Comparison of ENCODE assay signal across 8 cellular contexts in genomic region chr2:86337235-86338099, GRCh38. TPM values are rescaled to one million over a fixed set of nuclear protein-coding genes. Genes with fewer than 3 reads are reported as not detected.
A peak's percentile ranks its signal among the peaks of the same experiment; 100 is the strongest.
DNase-seq lines count a peak whose midpoint lies in the region; ATAC-seq, FAIRE-seq and TF ChIP-seq lines count a peak whose summit lies in the region.

Gene REEP1, minus strand, starts transcription at chr2:86337626. Its CDS starts 116 bp downstream, at chr2:86337510.

- peak within 1 kb of the TSS; percentile 77 for H3K4me2 ChIP-seq in keratinocyte (ENCODE audit: control insufficient read depth, extremely low read depth, insufficient read depth, low read depth, low read length)

- dilution Hi-C loops in keratinocyte (cut with MboI; ENCODE audit: extremely low pct_ligation_motif_present, low sequenced_read_pairs): no loop called here

- no peaks in the 10 kb centered on the region for H3K79me2 ChIP-seq in keratinocyte (ENCODE audit: control insufficient read depth, insufficient read depth, low read length)

- no TSS peak for BruUV-seq in MCF 10A (replicated peaks; lab: Mats Ljungman, UMichigan)

- POLR2A ChIA-PET in MCF 10A (lab: Yijun Ruan, JAX): interaction anchor here (1.0 to 1.3 kb wide), 2 partner anchors 27 to 117 kb away, joined by 3 to 4 read pairs; no protein-coding TSS in a partner anchor

- peak within 1 kb of the TSS; percentile 67 for H3K4me3 Mint-ChIP-seq in MCF 10A (ENCODE audit: unreplicated experiment)

- peaks cover 11% of the 10 kb centered on the region for H3K4me1 Mint-ChIP-seq in MCF 10A (ENCODE audit: insufficient read depth, unreplicated experiment)

- H3K9me3 Mint-ChIP-seq in MCF 10A (ENCODE audit: unreplicated experiment): no peaks in the 10 kb centered on the region

- no peaks in the 10 kb centered on the region for H4K20me1 ChIP-seq in keratinocyte (ENCODE audit: control insufficient read depth, extremely low read depth, insufficient read depth, low read length)

- no peak for FAIRE-seq in keratinocyte (lab: Jason Lieb, UNC)

- H3K9me1 ChIP-seq in keratinocyte (ENCODE audit: control insufficient read depth, extremely low read depth, insufficient read depth, low read length): no peaks in the 10 kb centered on the region

- peaks cover 9% of the 10 kb centered on the region for H3K4me1 ChIP-seq in keratinocyte (ENCODE audit: control insufficient read depth, extremely low read depth, insufficient read depth, low read length)

- no peak within 1 kb of the TSS for H3K27ac Mint-ChIP-seq in MCF 10A (ENCODE audit: low read depth, unreplicated experiment)

- CTCF ChIA-PET in MCF 10A (lab: Yijun Ruan, JAX): interaction anchor here (1.0 to 2.2 kb wide), 2 partner anchors 31 to 117 kb away, joined by 5 to 6 read pairs; no protein-coding TSS in a partner anchor

- no peak for DNase-seq in activated CD4-positive, CD25-positive, alpha-beta regulatory T cell (lab: John Stamatoyannopoulos, UW)
- DNase-seq in NCI-H526 treated with DMSO at 0.1 percent for 48 hours (lab: John Stamatoyannopoulos, UW) (peak; percentile 43), MCF 10A (ENCODE audit: unreplicated experiment) (no peak), keratinocyte (ENCODE audit: low read depth, low spot score) (no peak), NAMALWA (ENCODE audit: low spot score) (no peak)
- DNase-seq in stimulated activated CD4-positive, alpha-beta T cell treated with anti-CD3 and anti-CD28 coated beads, Interleukin-2, amount 100 ng/mL, for 48 hours: peak; percentile 11 to 20

- H3K9ac ChIP-seq in keratinocyte (ENCODE audit: control insufficient read depth, extremely low read depth, insufficient read depth, low read length): no peak within 1 kb of the TSS

- H3K9me3 ChIP-seq in keratinocyte (ENCODE audit: control insufficient read depth, low read depth, low read length): no peaks in the 10 kb centered on the region

- H2AFZ ChIP-seq in keratinocyte (ENCODE audit: control insufficient read depth, low read length): no peak within 1 kb of the TSS

- peak; percentile 36 to 53 for ATAC-seq in activated CD4-positive, CD25-positive, alpha-beta regulatory T cell treated with anti-CD3 and anti-CD28 coated beads, Interleukin-2, amount 50 U/mL, for 24 hours
- no peak for ATAC-seq in HG02870 (IDR thresholded peaks at IDR 0.05; ENCODE audit: unreplicated experiment)

- peak within 1 kb of the TSS; percentile 34 to 51 (median 48) for H3K4me3 ChIP-seq in keratinocyte (ENCODE audit: control insufficient read depth in 2 of 3, extremely low read depth in 1 of 3, insufficient read depth in 2 of 3, low read depth in 1 of 3, low read length in 3 of 3)

- intact Hi-C loops in MCF 10A (cut with micrococcal nuclease): no loop called here

- no peak within 1 kb of the TSS for H3K27ac ChIP-seq in keratinocyte (ENCODE audit: control insufficient read depth, insufficient read depth, low read length)

- H3K36me3 ChIP-seq in keratinocyte (ENCODE audit: control insufficient read depth in 2 of 2, extremely low read depth in 1 of 2, insufficient read depth in 2 of 2, low read length in 2 of 2): no peaks in the 10 kb centered on the region

- peaks cover 71% of the 10 kb centered on the region for H3K27me3 Mint-ChIP-seq in MCF 10A (ENCODE audit: insufficient read depth, unreplicated experiment)

- no peaks in the 10 kb centered on the region for H3K36me3 Mint-ChIP-seq in MCF 10A (ENCODE audit: insufficient read depth, unreplicated experiment)

- peaks cover 62% of the 10 kb centered on the region for H3K27me3 ChIP-seq in keratinocyte (ENCODE audit: control insufficient read depth, extremely low read depth, insufficient read depth, low read length)

- TF ChIP-seq CTCF in MCF 10A (IDR thresholded peaks at IDR 0.05; ENCODE audit: unreplicated experiment): no peak
- no peak for TF ChIP-seq CTCF in keratinocyte (optimal IDR thresholded peaks at IDR 0.05 in 1 of 3, IDR thresholded peaks at IDR 0.05 in 1 of 3, conservative IDR thresholded peaks at IDR 0.05 in 1 of 3; ENCODE audit: extremely low read depth in 1 of 3, insufficient read depth in 2 of 3, low read length in 3 of 3)

RNA-seq across cellular contexts. Expression of gene REEP1, which starts in this region (rescaled TPM):
- total RNA-seq in MCF 10A (2022): 0.32 TPM in 1 of 2 replicates, not detected in the other
- 0.14 to 0.72 TPM (median 0.30 TPM) in 3 replicates for polyA plus RNA-seq in keratinocyte
- polyA plus RNA-seq in keratinocyte (2011; ENCODE audit: low read depth): 0.22 TPM
- 0.52 and 0.73 TPM in 2 replicates for polyA plus RNA-seq in keratinocyte (2011; cell fraction: cytosol; rRNA removed)
- polyA plus RNA-seq in keratinocyte (2011; cell fraction: nucleus; rRNA removed): 1.00 and 1.1 TPM in 2 replicates
- polyA plus RNA-seq in keratinocyte (2012; ENCODE audit: low replicate concordance): 0.13 and 0.20 TPM in 2 replicates
- 0.29 to 0.96 TPM in 2 of 3 replicates, not detected in the other for polyA minus RNA-seq in keratinocyte
- 0.96 TPM for polyA minus RNA-seq in keratinocyte (2011; cell fraction: cytosol; rRNA and poly(A)+ RNA removed)
- 1.6 and 1.8 TPM in 2 replicates for polyA minus RNA-seq in keratinocyte (2011; cell fraction: nucleus; rRNA and poly(A)+ RNA removed)

Comparison
In these comparisons a context has a peak if more than half of its experiments do, and no peak if none do; other contexts are left out.
1. DNase-seq: peak in NCI-H526 treated with DMSO at 0.1 percent for 48 hours (single experiment) and stimulated activated CD4-positive, alpha-beta T cell treated with anti-CD3 and anti-CD28 coated beads, Interleukin-2, amount 100 ng/mL, for 48 hours (2 of 2); none in activated CD4-positive, CD25-positive, alpha-beta regulatory T cell (0 of 4), MCF 10A (single experiment), keratinocyte (single experiment) and NAMALWA (single experiment).